In genomic region chr2:108574332-108574731, GRCh38 we compare ENCODE assay signal across 1 cellular context.
TF ChIP-seq lines count a peak whose summit lies in the region.

No MANE protein-coding gene starts in this region.

TF ChIP-seq in K562, 482 proteins besides CTCF, POLR2A, EP300 and RAD21:
- TF ChIP-seq ZFP91 (CRISPR knock-in tag; IDR thresholded peaks at IDR 0.05), result no peak
- 0 out of 2 replicates have a peak, but pooled peaks have one; percentile 38 for TF ChIP-seq HMBOX1 (IDR thresholded peaks at IDR 0.05)
